ENCODE assay signal across 8 cellular contexts in the genomic region with DNA sequence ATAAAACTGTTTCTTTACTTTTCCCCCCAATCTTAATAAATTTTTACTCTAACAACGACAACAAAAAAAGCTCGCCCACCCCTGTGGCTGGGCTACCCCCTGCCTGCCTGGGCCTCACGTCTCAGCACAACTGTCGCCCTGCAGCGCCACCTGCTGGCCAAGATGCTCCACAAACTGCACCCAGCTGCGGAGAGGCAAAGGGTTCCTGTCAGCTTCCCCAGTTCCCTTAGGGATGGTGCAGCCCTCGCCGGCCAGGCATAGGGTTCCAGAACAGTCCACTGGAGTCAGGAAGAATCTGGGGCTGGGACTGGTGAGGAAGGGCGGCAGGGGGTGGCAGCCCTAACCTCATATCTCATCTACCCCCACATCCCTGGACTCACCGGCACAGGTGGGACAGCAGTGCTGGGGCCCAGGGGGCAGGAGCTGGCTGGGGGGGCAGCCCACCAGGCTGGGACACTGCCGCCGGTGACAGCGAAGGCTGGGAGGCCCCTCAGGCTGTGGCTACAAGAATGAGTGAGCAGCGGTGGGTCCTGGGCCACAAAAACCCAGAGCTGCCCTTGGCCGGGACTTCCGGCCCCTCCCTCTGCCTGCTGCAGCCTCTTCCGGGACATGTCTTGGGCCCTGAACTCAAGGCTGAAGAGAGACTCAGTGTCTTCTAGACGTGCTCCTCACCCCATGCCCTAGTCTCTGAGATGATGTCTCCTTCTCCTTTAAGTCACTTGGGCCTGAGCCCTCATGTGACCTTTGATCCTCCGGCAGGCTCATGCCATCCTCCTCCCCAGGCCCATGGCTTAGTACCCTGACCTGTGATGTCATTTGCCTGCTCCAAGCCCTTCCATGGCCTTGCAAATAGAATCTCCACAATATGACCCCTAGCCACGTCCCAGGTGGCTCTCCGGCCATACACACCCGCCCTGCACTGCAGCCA. TPM values are rescaled to one million over a fixed set of nuclear protein-coding genes. Genes with fewer than 3 reads are reported as not detected.
DNase-seq lines count a peak whose midpoint lies in the region; ATAC-seq and TF ChIP-seq lines count a peak whose summit lies in the region.

No MANE protein-coding gene starts in this region.

- no peaks in the 10 kb centered on the region for H3K9me3 ChIP-seq in BE2C
- H3K9me3 ChIP-seq in OCI-LY1 (ENCODE audit: low read length): no peaks in the 10 kb centered on the region

- peak overlapping the region in 1 of 10 donors; percentile 60 for H3K4me3 Mint-ChIP-seq in naive thymus-derived CD8-positive, alpha-beta T cell
- peak overlapping the region in 1 of 2 donors; percentile 18 for H3K4me3 Mint-ChIP-seq in stimulated activated naive B cell treated with anti-CD40 and anti-IgM and Interleukin-4, amounts not matched to agents 10 μg/mL and 1 μg/mL and 100 μg/mL, for 72 hours

- peak overlapping the region; percentile 71 for H3K4me2 ChIP-seq in OCI-LY1 (ENCODE audit: low read length)

- H3K4me1 ChIP-seq in BE2C (0 out of 2 replicates have a peak, but pooled peaks cover 5% of the 10 kb centered on the region), OCI-LY1 (ENCODE audit: insufficient read depth, low read length, severe bottlenecking) (peaks cover 9% of the 10 kb centered on the region)

- POLR2A ChIA-PET in naive thymus-derived CD8-positive, alpha-beta T cell (lab: Charles Lee): interaction anchor here (1.0 kb wide), 1 partner anchor 42 kb away, joined by 4 read pairs; no protein-coding TSS in a partner anchor

- peaks cover 0 to 4% (median under 1%) of the 10 kb centered on the region in 4 donors for H3K4me1 Mint-ChIP-seq in naive thymus-derived CD8-positive, alpha-beta T cell
- H3K4me1 Mint-ChIP-seq in stimulated activated naive B cell treated with anti-CD40 and anti-IgM and Interleukin-4, amounts not matched to agents 10 μg/mL and 1 μg/mL and 100 μg/mL, for 72 hours: peaks cover 0 to 2% of the 10 kb centered on the region in 2 donors

- peak; percentile 90 to 98 for ATAC-seq in naive thymus-derived CD8-positive, alpha-beta T cell
- ATAC-seq in stimulated activated naive B cell treated with anti-CD40 and anti-IgM and Interleukin-4, amounts not matched to agents 10 μg/mL and 1 μg/mL and 100 μg/mL, for 72 hours (replicated peaks): peak; percentile 92

- no peaks in the 10 kb centered on the region for H4K20me1 ChIP-seq in OCI-LY1 (ENCODE audit: insufficient read depth, low read length)

- H3K9me3 Mint-ChIP-seq in naive thymus-derived CD8-positive, alpha-beta T cell: no peaks in the 10 kb centered on the region
- no peaks in the 10 kb centered on the region for H3K9me3 Mint-ChIP-seq in stimulated activated naive B cell treated with anti-CD40 and anti-IgM and Interleukin-4, amounts not matched to agents 10 μg/mL and 1 μg/mL and 100 μg/mL, for 72 hours

- H3K4me3 ChIP-seq in BE2C (ENCODE audit: low read depth, low read length): no peak overlapping the region
- peak overlapping the region; percentile 62 for H3K4me3 ChIP-seq in OCI-LY1 (ENCODE audit: low read depth, low read length, poor library complexity, severe bottlenecking)
- H3K4me3 ChIP-seq in epithelial cell of esophagus (ENCODE audit: low read length): no peak overlapping the region

- peak overlapping the region in 3 of 10 donors; percentile 19 to 70 (median 35) for H3K27ac Mint-ChIP-seq in naive thymus-derived CD8-positive, alpha-beta T cell
- no peak overlapping the region for H3K27ac Mint-ChIP-seq in stimulated activated naive B cell treated with anti-CD40 and anti-IgM and Interleukin-4, amounts not matched to agents 10 μg/mL and 1 μg/mL and 100 μg/mL, for 72 hours

- no peaks in the 10 kb centered on the region for H3K27me3 ChIP-seq in BE2C
- no peaks in the 10 kb centered on the region; the same call in 1 of the 2 replicates for H3K27me3 ChIP-seq in OCI-LY1 (ENCODE audit: insufficient read depth, low read length)

- TF ChIP-seq CTCF in BE2C (IDR thresholded peaks at IDR 0.05; ENCODE audit: low read depth, low read length) (peak; percentile 95), OCI-LY1 (IDR thresholded peaks at IDR 0.05; ENCODE audit: low read length) (peak; percentile 100), epithelial cell of esophagus (IDR thresholded peaks at IDR 0.05; ENCODE audit: insufficient read depth, low read depth, low read length, missing control alignments) (peak; percentile 86)

- H3K27me3 Mint-ChIP-seq in naive thymus-derived CD8-positive, alpha-beta T cell: peaks cover 2 to 22% (median 9%) of the 10 kb centered on the region in 5 donors
- peaks cover 8 to 32% of the 10 kb centered on the region in 2 donors for H3K27me3 Mint-ChIP-seq in stimulated activated naive B cell treated with anti-CD40 and anti-IgM and Interleukin-4, amounts not matched to agents 10 μg/mL and 1 μg/mL and 100 μg/mL, for 72 hours

- TF ChIP-seq POLR2A in GM19099 (IDR thresholded peaks at IDR 0.05; ENCODE audit: extremely low read depth, insufficient read length, low read depth): peak; percentile 51

- peak overlapping the region; percentile 66 for H3K9ac ChIP-seq in OCI-LY1 (ENCODE audit: low read length)

- H3K36me3 ChIP-seq in BE2C (no peaks in the 10 kb centered on the region), OCI-LY1 (ENCODE audit: insufficient read depth, low read length) (no peaks in the 10 kb centered on the region)

- DNase-seq in BE2C (peak; percentile 89), HPDE6-E6E7 (ENCODE audit: extremely low spot score) (peak; percentile 82), epithelial cell of esophagus (ENCODE audit: low read depth) (peak; percentile 76)
- peak; percentile 71 for DNase-seq in activated CD8-positive, alpha-beta memory T cell treated with anti-CD3 and anti-CD28 coated beads, Interleukin-2, amount 50 U/mL, for 24 hours (ENCODE audit: extremely low read depth)
- DNase-seq in naive thymus-derived CD8-positive, alpha-beta T cell: peak; percentile 65 to 91 (median 85)
- peak; percentile 71 for DNase-seq in stimulated activated naive B cell treated with anti-CD40 and anti-IgM and Interleukin-4, amounts not matched to agents 10 μg/mL and 1 μg/mL and 100 μg/mL, for 72 hours

- H3F3A ChIP-seq in OCI-LY1 (ENCODE audit: insufficient read depth, low read length): no peaks in the 10 kb centered on the region

- no peaks in the 10 kb centered on the region for H3K36me3 Mint-ChIP-seq in naive thymus-derived CD8-positive, alpha-beta T cell
- H3K36me3 Mint-ChIP-seq in stimulated activated naive B cell treated with anti-CD40 and anti-IgM and Interleukin-4, amounts not matched to agents 10 μg/mL and 1 μg/mL and 100 μg/mL, for 72 hours: no peaks in the 10 kb centered on the region

- no peaks in the 10 kb centered on the region for H3K9me2 ChIP-seq in OCI-LY1 (ENCODE audit: low read depth, low read length)

- peak overlapping the region; percentile 95 for H2AFZ ChIP-seq in OCI-LY1 (ENCODE audit: low read length)

- H3K79me2 ChIP-seq in OCI-LY1 (ENCODE audit: insufficient read depth, low read length): no peaks in the 10 kb centered on the region

- H3K27ac ChIP-seq in OCI-LY1 (ENCODE audit: low read depth, low read length, poor library complexity, severe bottlenecking): peak overlapping the region; percentile 4

RNA-seq across cellular contexts. Expression of gene ATP6V1F, which starts 21.2 kb away (rescaled TPM):
- polyA plus RNA-seq in BE2C (2012; ENCODE audit: insufficient read depth, insufficient read length, low read depth): 748 TPM
- 10 to 100 TPM; 65.1 to 69.2 TPM for total RNA-seq in naive thymus-derived CD8-positive, alpha-beta T cell
- 100 to 1,000 TPM; 305 to 319 (median 313) TPM for polyA plus RNA-seq in naive thymus-derived CD8-positive, alpha-beta T cell

RNA-seq across cellular contexts. Expression of gene KCP, which starts 26.6 kb away (rescaled TPM):
- 5.7 TPM for polyA plus RNA-seq in BE2C (2012; ENCODE audit: insufficient read depth, insufficient read length, low read depth)
- under 1 TPM; 0.29 to 0.33 TPM for total RNA-seq in naive thymus-derived CD8-positive, alpha-beta T cell
- polyA plus RNA-seq in naive thymus-derived CD8-positive, alpha-beta T cell: not detected

RNA-seq across cellular contexts. Expression of gene FLNC, which starts 53.7 kb away (rescaled TPM):
- polyA plus RNA-seq in BE2C (2012; ENCODE audit: insufficient read depth, insufficient read length, low read depth): 79.3 TPM
- total RNA-seq in naive thymus-derived CD8-positive, alpha-beta T cell: not detected
- under 1 TPM in 1 of 3 donors, not detected in 2; 0.01 TPM for polyA plus RNA-seq in naive thymus-derived CD8-positive, alpha-beta T cell

RNA-seq across cellular contexts. Expression of gene IRF5, which starts 53.8 kb away (rescaled TPM):
- polyA plus RNA-seq in BE2C (2012; ENCODE audit: insufficient read depth, insufficient read length, low read depth): 1.1 TPM
- 1 to 10 TPM; 2.3 to 3.0 TPM for total RNA-seq in naive thymus-derived CD8-positive, alpha-beta T cell
- under 1 TPM; 0.20 to 0.42 (median 0.40) TPM for polyA plus RNA-seq in naive thymus-derived CD8-positive, alpha-beta T cell
